Comparison of ENCODE assay signal across 12 cellular contexts in genomic region chr11:13288375-13289029, GRCh38. TPM values are rescaled to one million over a fixed set of nuclear protein-coding genes. Genes with fewer than 3 reads are reported as not detected.
DNase-seq lines count a peak whose midpoint lies in the region; ATAC-seq and TF ChIP-seq lines count a peak whose summit lies in the region.
"Had no signal": no experiment of that assay in that cellular context is flagged by ENCODE, and none has a peak within 500 bp of the region (broad histone marks: within the 10 kb centered on the region; RNA-seq: fewer than 3 reads in every experiment).

No MANE protein-coding gene starts in this region.

- ATAC-seq in GM19397 (IDR thresholded peaks at IDR 0.05; ENCODE audit: unreplicated experiment) (peak; percentile 52), RWPE2 (ENCODE audit: low read depth) (peak; percentile 56; the same call in 2 of the 3 replicates), HG02623 (IDR thresholded peaks at IDR 0.05; ENCODE audit: unreplicated experiment) (no peak)
- ATAC-seq: HCT116 had no signal

- no peaks in the 10 kb centered on the region for H3K9me3 Mint-ChIP-seq in immature natural killer cell

- H3K27ac Mint-ChIP-seq in immature natural killer cell = peak overlapping the region in 5 of 6 donors; percentile 22 to 77 (median 58)

- no peaks in the 10 kb centered on the region for H3K27me3 ChIP-seq in RWPE2 (ENCODE audit: insufficient read depth, poor library complexity, severe bottlenecking)

- H3K36me3 Mint-ChIP-seq in immature natural killer cell = no peaks in the 10 kb centered on the region

- H3K27ac ChIP-seq in RWPE2 (ENCODE audit: poor library complexity, severe bottlenecking) = no peak overlapping the region
- H3K27ac ChIP-seq in RWPE1 = no peak overlapping the region
- H3K27ac ChIP-seq: prostate gland had no signal

- H3K4me3 ChIP-seq in RWPE2 (ENCODE audit: severe bottlenecking) = no peak overlapping the region
- H3K4me3 ChIP-seq: prostate gland had no signal

- peaks cover 86 to 94% of the 10 kb centered on the region in 2 donors for H3K4me1 Mint-ChIP-seq in immature natural killer cell

- DNase-seq in DMS53 (lab: John Stamatoyannopoulos, UW) = peak; percentile 70
- no peak for DNase-seq in RWPE2 (ENCODE audit: low spot score)
- no peak for DNase-seq in immature natural killer cell
- no peak for DNase-seq in HT-29 (ENCODE audit: low spot score)
- no peak for DNase-seq in iPS-NIHi7 (ENCODE audit: extremely low spot score)
- no peak for DNase-seq in RWPE1 (ENCODE audit: low spot score)
- DNase-seq: amniotic stem cell, NCI-H1048 had no signal

- no peaks in the 10 kb centered on the region for H3K9me3 ChIP-seq in RWPE2 (ENCODE audit: severe bottlenecking)
- H3K9me3 ChIP-seq: prostate gland had no signal

- H3K27me3 Mint-ChIP-seq in immature natural killer cell (ENCODE audit: low read depth in 3 of 3) = peaks cover 0 to 3% (median 2%) of the 10 kb centered on the region in 3 donors

- no peaks in the 10 kb centered on the region for H3K36me3 ChIP-seq in RWPE2 (ENCODE audit: low read depth)
- H3K36me3 ChIP-seq: prostate gland had no signal

- CTCF ChIA-PET in RWPE1 (lab: Yijun Ruan, JAX) = no interaction called here

- H3K4me1 ChIP-seq in RWPE2 (ENCODE audit: insufficient read depth, poor library complexity, severe bottlenecking) = peaks cover 12% of the 10 kb centered on the region
- H3K4me1 ChIP-seq: prostate gland had no signal

- POLR2A ChIA-PET in RWPE1 (lab: Yijun Ruan, JAX; ENCODE audit: low non-redundant PET) = no interaction called here

- TF ChIP-seq CTCF in RWPE2 (IDR thresholded peaks at IDR 0.05; ENCODE audit: poor library complexity, severe bottlenecking) (no peak), RWPE1 (conservative IDR thresholded peaks at IDR 0.05; ENCODE audit: low read depth) (no peak)

- peak overlapping the region in 4 of 5 donors; percentile 19 to 56 (median 30) for H3K4me3 Mint-ChIP-seq in immature natural killer cell

RNA-seq across cellular contexts. Expression of gene BMAL1, which starts 10.9 kb away (rescaled TPM):
- 10 to 100 TPM; 20.2 to 29.6 (median 20.2) TPM for polyA plus RNA-seq in immature natural killer cell
- total RNA-seq in HT-29 (2014; rRNA removed; shearing (Covaris generic)) = 8.3 and 11.8 TPM in 2 replicates
